ENCODE assay signal across 9 cellular contexts in the genomic region with DNA sequence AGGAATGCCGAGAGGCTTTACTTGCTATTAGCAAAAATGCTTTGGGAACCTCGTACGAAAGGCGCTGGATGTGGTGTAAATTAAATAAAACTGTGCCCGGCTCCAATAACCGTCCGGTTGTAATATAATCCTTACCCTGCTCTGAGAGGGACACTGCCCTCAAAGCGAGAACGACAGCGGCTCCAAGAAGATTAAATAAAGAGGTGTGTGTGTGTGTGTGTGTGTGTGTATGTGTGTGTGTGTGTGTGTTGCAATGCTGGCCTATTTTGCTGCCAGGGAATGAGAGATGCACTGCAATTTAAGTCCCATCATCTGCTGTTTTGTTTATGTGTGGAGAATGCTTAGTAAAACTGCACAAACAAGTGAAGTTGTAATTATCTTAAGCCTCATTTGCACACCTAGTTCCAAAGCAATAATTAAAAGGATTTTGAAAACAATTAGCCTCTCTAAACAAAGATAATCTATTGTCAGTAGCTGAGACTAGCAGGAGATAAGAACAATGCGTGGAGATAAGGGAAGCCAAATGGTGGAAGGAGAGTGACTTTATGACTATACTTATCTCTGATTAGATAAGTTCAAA. TPM values are rescaled to one million over a fixed set of nuclear protein-coding genes. Genes with fewer than 3 reads are reported as not detected.
DNase-seq lines count a peak whose midpoint lies in the region; ATAC-seq, FAIRE-seq and TF ChIP-seq lines count a peak whose summit lies in the region.
"Had no signal": no experiment of that assay in that cellular context is flagged by ENCODE, and none has a peak within 500 bp of the region (broad histone marks: within the 10 kb centered on the region; RNA-seq: fewer than 3 reads in every experiment).

No MANE protein-coding gene starts in this region.

- H3K79me2 ChIP-seq in Loucy (ENCODE audit: insufficient read depth, low read length) = no peaks in the 10 kb centered on the region

- no peak overlapping the region for H3K4me3 Mint-ChIP-seq in activated T-helper 1 cell treated with anti-CD3 and anti-CD28 coated beads, Interleukin-12 subunit alpha, Interleukin-12 subunit beta, Interleukin-2, Interleukin-4 antibody, amounts not matched to agents 30 ng/mL and 10 ng/mL and 1 ng/mL, durations not matched to agents 14 hours and 24 hours and 36 hours
- peak overlapping the region in 5 of 8 donors; percentile 8 to 74 (median 55) for H3K4me3 Mint-ChIP-seq in naive B cell

- WGBS in small intestine, 3 donors = 4 to 8% (median 7%) methylated on average over 11 of the region's 11 CpGs
- 21 to 35% methylated on average over 11 of the region's 11 CpGs for WGBS in tibial nerve, 2 donors

- peaks cover 66% of the 10 kb centered on the region for H3K4me1 Mint-ChIP-seq in activated T-helper 1 cell treated with anti-CD3 and anti-CD28 coated beads, Interleukin-12 subunit alpha, Interleukin-12 subunit beta, Interleukin-2, Interleukin-4 antibody, amounts not matched to agents 30 ng/mL and 10 ng/mL and 1 ng/mL, durations not matched to agents 14 hours and 24 hours and 36 hours (ENCODE audit: low read depth)
- H3K4me1 Mint-ChIP-seq in naive B cell = peaks cover 29 to 50% (median 31%) of the 10 kb centered on the region in 3 donors

- no peak overlapping the region for H3K9ac ChIP-seq in Loucy (ENCODE audit: low read depth, low read length, poor library complexity, severe bottlenecking)

- peak overlapping the region; percentile 37 for H3K27ac Mint-ChIP-seq in activated T-helper 1 cell treated with anti-CD3 and anti-CD28 coated beads, Interleukin-12 subunit alpha, Interleukin-12 subunit beta, Interleukin-2, Interleukin-4 antibody, amounts not matched to agents 30 ng/mL and 10 ng/mL and 1 ng/mL, durations not matched to agents 14 hours and 24 hours and 36 hours
- peak overlapping the region in 3 of 6 donors; percentile 36 to 89 (median 80) for H3K27ac Mint-ChIP-seq in naive B cell

- H4K20me1 ChIP-seq in Loucy (ENCODE audit: insufficient read depth, low read length, poor library complexity, severe bottlenecking) = no peaks in the 10 kb centered on the region

- no peak for TF ChIP-seq POLR2A in tibial nerve (IDR thresholded peaks at IDR 0.05)

- TF ChIP-seq CTCF in D721Med (IDR thresholded peaks at IDR 0.05; ENCODE audit: insufficient read depth, missing control alignments) (no peak), Loucy (conservative IDR thresholded peaks at IDR 0.05; ENCODE audit: low read length) (no peak), tibial nerve (IDR thresholded peaks at IDR 0.05) (no peak)

- intact Hi-C loops in activated T-helper 1 cell treated with anti-CD3 and anti-CD28 coated beads, Interleukin-12 subunit alpha, Interleukin-12 subunit beta, Interleukin-2, Interleukin-4 antibody, amounts not matched to agents 30 ng/mL and 10 ng/mL and 1 ng/mL, durations not matched to agents 14 hours and 24 hours and 36 hours (cut with micrococcal nuclease) = loop anchor here (10.0 kb wide), 1 partner anchor 534 kb away; no protein-coding TSS in a partner anchor

- H3K36me3 Mint-ChIP-seq in activated T-helper 1 cell treated with anti-CD3 and anti-CD28 coated beads, Interleukin-12 subunit alpha, Interleukin-12 subunit beta, Interleukin-2, Interleukin-4 antibody, amounts not matched to agents 30 ng/mL and 10 ng/mL and 1 ng/mL, durations not matched to agents 14 hours and 24 hours and 36 hours (ENCODE audit: low read depth) = peaks cover 7% of the 10 kb centered on the region
- H3K36me3 Mint-ChIP-seq in naive B cell = peaks cover 15 to 21% of the 10 kb centered on the region in 2 donors

- no peaks in the 10 kb centered on the region for H3K9me3 Mint-ChIP-seq in activated T-helper 1 cell treated with anti-CD3 and anti-CD28 coated beads, Interleukin-12 subunit alpha, Interleukin-12 subunit beta, Interleukin-2, Interleukin-4 antibody, amounts not matched to agents 30 ng/mL and 10 ng/mL and 1 ng/mL, durations not matched to agents 14 hours and 24 hours and 36 hours
- peaks cover 9 to 67% (median 54%) of the 10 kb centered on the region in 7 donors for H3K9me3 Mint-ChIP-seq in naive B cell

- H3K9me3 ChIP-seq in Loucy (ENCODE audit: insufficient read depth, low read depth, low read length) = no peaks in the 10 kb centered on the region
- no peaks in the 10 kb centered on the region for H3K9me3 ChIP-seq in small intestine (ENCODE audit: control insufficient read depth, low read depth)
- H3K9me3 ChIP-seq in tibial nerve = no peaks in the 10 kb centered on the region

- H3K27me3 ChIP-seq in Loucy (ENCODE audit: insufficient read depth, low read length, poor library complexity, severe bottlenecking) = no peaks in the 10 kb centered on the region
- H3K27me3 ChIP-seq in small intestine (ENCODE audit: control insufficient read depth in 2 of 2, insufficient read depth in 2 of 2, low read length in 2 of 2) = peaks cover 8 to 75% of the 10 kb centered on the region in 2 donors
- H3K27me3 ChIP-seq in tibial nerve = peaks cover 0 to 100% of the 10 kb centered on the region in 2 donors

- no peak for DNase-seq in D721Med (ENCODE audit: insufficient read length, low spot score)
- no peak for DNase-seq in activated T-helper 1 cell treated with anti-CD3 and anti-CD28 coated beads, Interleukin-12 subunit alpha, Interleukin-12 subunit beta, Interleukin-2, Interleukin-4 antibody, amounts not matched to agents 30 ng/mL and 10 ng/mL and 1 ng/mL, durations not matched to agents 14 hours and 24 hours and 36 hours (ENCODE audit: low spot score)
- no peak for DNase-seq in naive B cell
- DNase-seq in small intestine = no peak
- DNase-seq in stimulated activated CD4-positive, alpha-beta T cell treated with anti-CD3 and anti-CD28 coated beads, Interleukin-2, amount 100 ng/mL, for 24 hours = no peak
- DNase-seq in tibial nerve (ENCODE audit: low spot score in 2 of 2) = no peak
- DNase-seq: SIG-M5 had no signal

- H3K4me3 ChIP-seq in Loucy (ENCODE audit: low read length, poor library complexity, severe bottlenecking) (no peak overlapping the region), small intestine (ENCODE audit: low read depth in 1 of 2, low read length in 2 of 2) (no peak overlapping the region), tibial nerve (no peak overlapping the region)

- no peak overlapping the region for H3K4me2 ChIP-seq in Loucy (ENCODE audit: low read depth, low read length, poor library complexity, severe bottlenecking)

- H3K27ac ChIP-seq in small intestine (ENCODE audit: low read depth in 1 of 2, low read length in 1 of 2) = no peak overlapping the region
- no peak overlapping the region for H3K27ac ChIP-seq in tibial nerve

- FAIRE-seq in D721Med (lab: Jason Lieb, UNC) (peak; percentile 35), small intestine (lab: Jason Lieb, UNC) (no peak)

- H3K27me3 Mint-ChIP-seq in activated T-helper 1 cell treated with anti-CD3 and anti-CD28 coated beads, Interleukin-12 subunit alpha, Interleukin-12 subunit beta, Interleukin-2, Interleukin-4 antibody, amounts not matched to agents 30 ng/mL and 10 ng/mL and 1 ng/mL, durations not matched to agents 14 hours and 24 hours and 36 hours (ENCODE audit: insufficient read depth) = peaks cover 86% of the 10 kb centered on the region
- H3K27me3 Mint-ChIP-seq in naive B cell = peaks cover 76 to 93% (median 79%) of the 10 kb centered on the region in 3 donors

- no peaks in the 10 kb centered on the region for H3F3A ChIP-seq in Loucy (ENCODE audit: low read depth)

- H3K9me2 ChIP-seq in Loucy (replicated peaks; ENCODE audit: low read depth, low read length) = no peaks in the 10 kb centered on the region

- peak overlapping the region; percentile 19; the same call in 1 of the 2 replicates for H2AFZ ChIP-seq in Loucy (ENCODE audit: low read length)

- ATAC-seq in naive B cell (ENCODE audit: low read depth in 2 of 2) (no peak), HG02588 (IDR thresholded peaks at IDR 0.05; ENCODE audit: unreplicated experiment) (no peak)

- H3K36me3 ChIP-seq in Loucy (ENCODE audit: insufficient read depth, low read length) = no peaks in the 10 kb centered on the region
- no peaks in the 10 kb centered on the region for H3K36me3 ChIP-seq in small intestine (ENCODE audit: control insufficient read depth in 2 of 2, insufficient read depth in 2 of 2, low read length in 2 of 2)
- no peaks in the 10 kb centered on the region for H3K36me3 ChIP-seq in tibial nerve

- TF ChIP-seq EP300 in tibial nerve (IDR thresholded peaks at IDR 0.05) = no peak

- no peaks in the 10 kb centered on the region for H3K4me1 ChIP-seq in Loucy (ENCODE audit: insufficient read depth, low read length, poor library complexity, severe bottlenecking)
- H3K4me1 ChIP-seq in small intestine (ENCODE audit: control insufficient read depth in 2 of 2, insufficient read depth in 1 of 2, low read depth in 1 of 2, low read length in 1 of 2) = peaks cover 3 to 10% of the 10 kb centered on the region in 2 donors
- H3K4me1 ChIP-seq in tibial nerve = peaks cover 0 to 63% (median 33%) of the 10 kb centered on the region in 4 donors

RNA-seq across cellular contexts. Expression of a gene that starts 1.2 kb away (rescaled TPM):
- 0.39 and 0.41 TPM in 2 replicates for total RNA-seq in activated T-helper 1 cell treated with anti-CD3 and anti-CD28 coated beads, Interleukin-12 subunit alpha, Interleukin-12 subunit beta, Interleukin-2, Interleukin-4 antibody, amounts not matched to agents 30 ng/mL and 10 ng/mL and 1 ng/mL, durations not matched to agents 14 hours and 24 hours and 36 hours
- polyA plus RNA-seq in naive B cell (ENCODE audit: low read depth in 6 of 6) (not detected), small intestine (under 1 TPM in 2 of 3 donors, not detected in 1; 0.18 to 0.27 TPM)
- 1 to 10 TPM; 5.9 to 7.5 (median 6.2) TPM for total RNA-seq in tibial nerve
